1 cellular context compared by ENCODE assay signal in genomic region chr4:70183168-70183939, GRCh38.
TF ChIP-seq lines count a peak whose summit lies in the region.

No MANE protein-coding gene starts in this region.

TF ChIP-seq in GM23338, 12 proteins besides CTCF, POLR2A, EP300 and RAD21 (continued from another document):
- TF ChIP-seq, protein P1, sequence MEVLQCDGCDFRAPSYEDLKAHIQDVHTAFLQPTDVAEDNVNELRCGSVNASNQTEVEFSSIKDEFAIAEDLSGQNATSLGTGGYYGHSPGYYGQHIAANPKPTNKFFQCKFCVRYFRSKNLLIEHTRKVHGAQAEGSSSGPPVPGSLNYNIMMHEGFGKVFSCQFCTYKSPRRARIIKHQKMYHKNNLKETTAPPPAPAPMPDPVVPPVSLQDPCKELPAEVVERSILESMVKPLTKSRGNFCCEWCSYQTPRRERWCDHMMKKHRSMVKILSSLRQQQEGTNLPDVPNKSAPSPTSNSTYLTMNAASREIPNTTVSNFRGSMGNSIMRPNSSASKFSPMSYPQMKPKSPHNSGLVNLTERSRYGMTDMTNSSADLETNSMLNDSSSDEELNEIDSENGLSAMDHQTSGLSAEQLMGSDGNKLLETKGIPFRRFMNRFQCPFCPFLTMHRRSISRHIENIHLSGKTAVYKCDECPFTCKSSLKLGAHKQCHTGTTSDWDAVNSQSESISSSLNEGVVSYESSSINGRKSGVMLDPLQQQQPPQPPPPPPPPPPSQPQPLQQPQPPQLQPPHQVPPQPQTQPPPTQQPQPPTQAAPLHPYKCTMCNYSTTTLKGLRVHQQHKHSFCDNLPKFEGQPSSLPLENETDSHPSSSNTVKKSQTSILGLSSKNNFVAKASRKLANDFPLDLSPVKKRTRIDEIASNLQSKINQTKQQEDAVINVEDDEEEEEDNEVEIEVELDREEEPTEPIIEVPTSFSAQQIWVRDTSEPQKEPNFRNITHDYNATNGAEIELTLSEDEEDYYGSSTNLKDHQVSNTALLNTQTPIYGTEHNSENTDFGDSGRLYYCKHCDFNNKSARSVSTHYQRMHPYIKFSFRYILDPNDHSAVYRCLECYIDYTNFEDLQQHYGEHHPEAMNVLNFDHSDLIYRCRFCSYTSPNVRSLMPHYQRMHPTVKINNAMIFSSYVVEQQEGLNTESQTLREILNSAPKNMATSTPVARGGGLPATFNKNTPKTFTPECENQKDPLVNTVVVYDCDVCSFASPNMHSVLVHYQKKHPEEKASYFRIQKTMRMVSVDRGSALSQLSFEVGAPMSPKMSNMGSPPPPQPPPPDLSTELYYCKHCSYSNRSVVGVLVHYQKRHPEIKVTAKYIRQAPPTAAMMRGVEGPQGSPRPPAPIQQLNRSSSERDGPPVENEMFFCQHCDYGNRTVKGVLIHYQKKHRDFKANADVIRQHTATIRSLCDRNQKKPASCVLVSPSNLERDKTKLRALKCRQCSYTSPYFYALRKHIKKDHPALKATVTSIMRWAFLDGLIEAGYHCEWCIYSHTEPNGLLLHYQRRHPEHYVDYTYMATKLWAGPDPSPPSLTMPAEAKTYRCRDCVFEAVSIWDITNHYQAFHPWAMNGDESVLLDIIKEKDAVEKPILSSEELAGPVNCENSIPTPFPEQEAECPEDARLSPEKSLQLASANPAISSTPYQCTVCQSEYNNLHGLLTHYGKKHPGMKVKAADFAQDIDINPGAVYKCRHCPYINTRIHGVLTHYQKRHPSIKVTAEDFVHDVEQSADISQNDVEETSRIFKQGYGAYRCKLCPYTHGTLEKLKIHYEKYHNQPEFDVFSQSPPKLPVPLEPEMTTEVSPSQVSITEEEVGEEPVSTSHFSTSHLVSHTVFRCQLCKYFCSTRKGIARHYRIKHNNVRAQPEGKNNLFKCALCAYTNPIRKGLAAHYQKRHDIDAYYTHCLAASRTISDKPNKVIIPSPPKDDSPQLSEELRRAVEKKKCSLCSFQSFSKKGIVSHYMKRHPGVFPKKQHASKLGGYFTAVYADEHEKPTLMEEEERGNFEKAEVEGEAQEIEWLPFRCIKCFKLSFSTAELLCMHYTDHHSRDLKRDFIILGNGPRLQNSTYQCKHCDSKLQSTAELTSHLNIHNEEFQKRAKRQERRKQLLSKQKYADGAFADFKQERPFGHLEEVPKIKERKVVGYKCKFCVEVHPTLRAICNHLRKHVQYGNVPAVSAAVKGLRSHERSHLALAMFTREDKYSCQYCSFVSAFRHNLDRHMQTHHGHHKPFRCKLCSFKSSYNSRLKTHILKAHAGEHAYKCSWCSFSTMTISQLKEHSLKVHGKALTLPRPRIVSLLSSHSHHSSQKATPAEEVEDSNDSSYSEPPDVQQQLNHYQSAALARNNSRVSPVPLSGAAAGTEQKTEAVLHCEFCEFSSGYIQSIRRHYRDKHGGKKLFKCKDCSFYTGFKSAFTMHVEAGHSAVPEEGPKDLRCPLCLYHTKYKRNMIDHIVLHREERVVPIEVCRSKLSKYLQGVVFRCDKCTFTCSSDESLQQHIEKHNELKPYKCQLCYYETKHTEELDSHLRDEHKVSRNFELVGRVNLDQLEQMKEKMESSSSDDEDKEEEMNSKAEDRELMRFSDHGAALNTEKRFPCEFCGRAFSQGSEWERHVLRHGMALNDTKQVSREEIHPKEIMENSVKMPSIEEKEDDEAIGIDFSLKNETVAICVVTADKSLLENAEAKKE (CRISPR knock-in tag; IDR thresholded peaks at IDR 0.05), result no peak
- no peak for TF ChIP-seq ZNF331 (CRISPR knock-in tag; IDR thresholded peaks at IDR 0.05; ENCODE audit: low read depth)
